Comparison of ENCODE assay signal across 22 cellular contexts in genomic region chr11:5317301-5317700, GRCh38. TPM values are rescaled to one million over a fixed set of nuclear protein-coding genes. Genes with fewer than 3 reads are reported as not detected.
DNase-seq lines count a peak whose midpoint lies in the region; ATAC-seq, FAIRE-seq and TF ChIP-seq lines count a peak whose summit lies in the region.
"Had no signal": no experiment of that assay in that cellular context is flagged by ENCODE, and none has a peak within 500 bp of the region (broad histone marks: within the 10 kb centered on the region; RNA-seq: fewer than 3 reads in every experiment).

No MANE protein-coding gene starts in this region.

- peaks cover 5 to 7% of the 10 kb centered on the region in 2 donors for H3K9me3 Mint-ChIP-seq in stimulated activated naive B cell treated with anti-CD40 and anti-IgM and Interleukin-4, amounts not matched to agents 10 μg/mL and 1 μg/mL and 100 μg/mL, for 72 hours

- no peaks in the 10 kb centered on the region for H3K27me3 Mint-ChIP-seq in stimulated activated naive B cell treated with anti-CD40 and anti-IgM and Interleukin-4, amounts not matched to agents 10 μg/mL and 1 μg/mL and 100 μg/mL, for 72 hours
- H3K27me3 Mint-ChIP-seq: CD4-positive, CD25-positive, alpha-beta regulatory T cell; T-helper 17 cell had no signal

- WGBS in neuronal stem cell (ENCODE audit: extremely low coverage in 2 of 2, insufficient read length in 2 of 2, insufficient replicate concordance in 1 of 2), 2 donors, result no CpG with 5 or more reads among the region's 5 CpGs

- H4K8ac ChIP-seq in neuronal stem cell (ENCODE audit: low read depth, low read length), result no peak overlapping the region

- no peak overlapping the region for H2BK120ac ChIP-seq in neuronal stem cell (ENCODE audit: low read depth, low read length)

- DNase-seq in BJ (ENCODE audit: low read depth), result no peak
- no peak for DNase-seq in H54 (ENCODE audit: insufficient read length, low spot score)
- DNase-seq in NCI-H526 treated with DMSO at 0.1 percent for 48 hours (lab: John Stamatoyannopoulos, UW), result peak; percentile 7
- peak; percentile 11 for DNase-seq in choroid plexus epithelial cell (ENCODE audit: low read depth)
- DNase-seq in stimulated activated naive B cell treated with anti-CD40 and anti-IgM and Interleukin-4, amounts not matched to agents 10 μg/mL and 1 μg/mL and 100 μg/mL, for 72 hours, result no peak
- no peak for DNase-seq in hepatic stellate cell (ENCODE audit: low spot score)
- no peak for DNase-seq in neuronal stem cell (ENCODE audit: low spot score)
- DNase-seq: Caco-2; CD4-positive, CD25-positive, alpha-beta regulatory T cell; GF-D8; Karpas-422; MM.1S; NCI-H1092; NCI-H1436 treated with DMSO at 0.1 percent for 48 hours; NCI-H2029; NCI-H446; NCI-H774; PC-9; SIG-M5; T-helper 17 cell had no signal

- no peak overlapping the region for H3K9ac ChIP-seq in neuronal stem cell (ENCODE audit: low read depth, low read length, poor library complexity)

- no peak overlapping the region for H3K4ac ChIP-seq in neuronal stem cell (ENCODE audit: low read length)

- no peak overlapping the region for H2BK12ac ChIP-seq in neuronal stem cell (ENCODE audit: low read length)

- peak; percentile 75 for FAIRE-seq in H54 (lab: Jason Lieb, UNC)
- FAIRE-seq: H1 had no signal

- H4K91ac ChIP-seq in neuronal stem cell (ENCODE audit: low read depth, low read length, poor library complexity), result no peak overlapping the region

- H3K18ac ChIP-seq in neuronal stem cell (ENCODE audit: low read length), result no peak overlapping the region

- no peak overlapping the region for H3K4me2 ChIP-seq in neuronal stem cell (ENCODE audit: insufficient read depth, low read length, poor library complexity, severe bottlenecking)
- H3K4me2 ChIP-seq: PC-9 had no signal

- no peak overlapping the region for H3K23ac ChIP-seq in neuronal stem cell (ENCODE audit: low read depth, low read length, poor library complexity)

- H3K36me3 Mint-ChIP-seq in stimulated activated naive B cell treated with anti-CD40 and anti-IgM and Interleukin-4, amounts not matched to agents 10 μg/mL and 1 μg/mL and 100 μg/mL, for 72 hours, result no peaks in the 10 kb centered on the region
- H3K36me3 Mint-ChIP-seq: CD4-positive, CD25-positive, alpha-beta regulatory T cell had no signal

- no peak overlapping the region for H3K27ac Mint-ChIP-seq in stimulated activated naive B cell treated with anti-CD40 and anti-IgM and Interleukin-4, amounts not matched to agents 10 μg/mL and 1 μg/mL and 100 μg/mL, for 72 hours
- H3K27ac Mint-ChIP-seq: CD4-positive, CD25-positive, alpha-beta regulatory T cell; T-helper 17 cell had no signal

- no peak overlapping the region for H2AK5ac ChIP-seq in neuronal stem cell (ENCODE audit: low read depth, low read length)

- H3K36me3 ChIP-seq in BJ (ENCODE audit: control insufficient read depth, insufficient read depth, low read length), result no peaks in the 10 kb centered on the region
- no peaks in the 10 kb centered on the region for H3K36me3 ChIP-seq in neuronal stem cell (replicated peaks in 1 of 2; ENCODE audit: control insufficient read depth in 2 of 2, insufficient read depth in 2 of 2, low read length in 2 of 2)

- H3K4me3 ChIP-seq in BJ (ENCODE audit: low read depth, low read length), result no peak overlapping the region
- H3K4me3 ChIP-seq in choroid plexus epithelial cell (ENCODE audit: low read depth, low read length), result no peak overlapping the region
- no peak overlapping the region for H3K4me3 ChIP-seq in neuronal stem cell (ENCODE audit: low read length in 2 of 2)
- H3K4me3 ChIP-seq: PC-9 had no signal

- H2BK5ac ChIP-seq in neuronal stem cell (ENCODE audit: low read length), result no peak overlapping the region

- CTCF ChIA-PET in BJ (lab: Yijun Ruan, JAX), result interaction anchor here (1.3 kb wide), 1 partner anchor 19 kb away, joined by 4 read pairs; no protein-coding TSS in a partner anchor

- ATAC-seq in stimulated activated naive B cell treated with anti-CD40 and anti-IgM and Interleukin-4, amounts not matched to agents 10 μg/mL and 1 μg/mL and 100 μg/mL, for 72 hours (replicated peaks), result no peak
- ATAC-seq: T-helper 17 cell had no signal

- no peaks in the 10 kb centered on the region for H3K4me1 Mint-ChIP-seq in stimulated activated naive B cell treated with anti-CD40 and anti-IgM and Interleukin-4, amounts not matched to agents 10 μg/mL and 1 μg/mL and 100 μg/mL, for 72 hours
- H3K4me1 Mint-ChIP-seq: T-helper 17 cell had no signal

- H3K79me1 ChIP-seq in neuronal stem cell (ENCODE audit: low read depth, low read length), result no peaks in the 10 kb centered on the region

- H3K9me3 ChIP-seq in neuronal stem cell (replicated peaks in 1 of 2; ENCODE audit: control insufficient read depth in 2 of 2, insufficient read depth in 1 of 2, low read depth in 1 of 2, low read length in 2 of 2), result no peaks in the 10 kb centered on the region

- no peak overlapping the region for H3K4me3 Mint-ChIP-seq in stimulated activated naive B cell treated with anti-CD40 and anti-IgM and Interleukin-4, amounts not matched to agents 10 μg/mL and 1 μg/mL and 100 μg/mL, for 72 hours
- H3K4me3 Mint-ChIP-seq: CD4-positive, CD25-positive, alpha-beta regulatory T cell; T-helper 17 cell had no signal

- H3K4me1 ChIP-seq in neuronal stem cell (ENCODE audit: control insufficient read depth in 2 of 2, insufficient read depth in 1 of 2, low read depth in 1 of 2, low read length in 2 of 2), result no peaks in the 10 kb centered on the region
- H3K4me1 ChIP-seq: Caco-2 had no signal

- TF ChIP-seq CTCF in BJ (IDR thresholded peaks at IDR 0.05; ENCODE audit: insufficient read depth, low read depth, low read length), result 0 out of 2 replicates have a peak, but pooled peaks have one; percentile 5
- TF ChIP-seq CTCF in choroid plexus epithelial cell (conservative IDR thresholded peaks at IDR 0.05; ENCODE audit: low read depth, low read length), result no peak

- POLR2A ChIA-PET in BJ (lab: Charles Lee), result no interaction called here

- H3K14ac ChIP-seq in neuronal stem cell (ENCODE audit: low read length), result no peak overlapping the region

- H2AFZ ChIP-seq in neuronal stem cell (ENCODE audit: low read length), result no peak overlapping the region
- H2AFZ ChIP-seq: PC-9 had no signal

- no peak overlapping the region for H3K27ac ChIP-seq in neuronal stem cell (replicated peaks; ENCODE audit: low read length)
- H3K27ac ChIP-seq: PC-9, RWPE1 had no signal

- TF ChIP-seq POLR2A in H54 (IDR thresholded peaks at IDR 0.05; ENCODE audit: low read depth, low read length), result no peak

- no peaks in the 10 kb centered on the region for H3K27me3 ChIP-seq in BJ (ENCODE audit: control insufficient read depth, insufficient read depth, low read length)
- no peaks in the 10 kb centered on the region for H3K27me3 ChIP-seq in neuronal stem cell (ENCODE audit: control insufficient read depth in 3 of 3, insufficient read depth in 3 of 3, low read depth in 1 of 3, low read length in 3 of 3)

- no peak overlapping the region for H2BK15ac ChIP-seq in neuronal stem cell (ENCODE audit: low read length)

RNA-seq across cellular contexts. Expression of gene OR51B2, which starts 6.8 kb away (rescaled TPM):
- polyA plus RNA-seq in BJ (2011; rRNA removed), result not detected in 2 replicates
- polyA minus RNA-seq in BJ (2011; rRNA and poly(A)+ RNA removed), result not detected in 2 replicates
- polyA plus RNA-seq in neuronal stem cell (2013, experiment 1 of 2), result not detected
- not detected for polyA plus RNA-seq in neuronal stem cell (2013, experiment 2 of 2)
- polyA plus RNA-seq: CD4-positive, CD25-positive, alpha-beta regulatory T cell; H1 had no signal

RNA-seq across cellular contexts. Expression of gene OR51B4, which starts 15.6 kb away (rescaled TPM):
- polyA plus RNA-seq in BJ (2011; rRNA removed), result not detected in 2 replicates
- 0.26 TPM in 1 of 2 replicates, not detected in the other for polyA minus RNA-seq in BJ (2011; rRNA and poly(A)+ RNA removed)
- not detected for polyA plus RNA-seq in neuronal stem cell (2013, experiment 1 of 2)
- polyA plus RNA-seq in neuronal stem cell (2013, experiment 2 of 2), result not detected
- polyA plus RNA-seq: CD4-positive, CD25-positive, alpha-beta regulatory T cell; H1 had no signal

RNA-seq across cellular contexts. Expression of gene OR51B5, which starts 26.0 kb away (rescaled TPM):
- polyA plus RNA-seq in BJ (2011; rRNA removed), result 0.05 TPM in 1 of 2 replicates, not detected in the other
- polyA minus RNA-seq in BJ (2011; rRNA and poly(A)+ RNA removed), result 0.38 TPM in 1 of 2 replicates, not detected in the other
- 0.06 TPM for polyA plus RNA-seq in neuronal stem cell (2013, experiment 1 of 2)
- not detected for polyA plus RNA-seq in neuronal stem cell (2013, experiment 2 of 2)
- polyA plus RNA-seq: H1 had no signal

RNA-seq across cellular contexts. Expression of gene OR51B6, which starts 34.0 kb away (rescaled TPM):
- polyA plus RNA-seq in BJ (2011; rRNA removed), result not detected in 2 replicates
- not detected in 2 replicates for polyA minus RNA-seq in BJ (2011; rRNA and poly(A)+ RNA removed)
- polyA plus RNA-seq in neuronal stem cell (2013, experiment 1 of 2), result not detected
- not detected for polyA plus RNA-seq in neuronal stem cell (2013, experiment 2 of 2)
- polyA plus RNA-seq: CD4-positive, CD25-positive, alpha-beta regulatory T cell; H1 had no signal

RNA-seq across cellular contexts. Expression of gene HBE1, which starts 47.6 kb away (rescaled TPM):
- not detected in 2 replicates for polyA plus RNA-seq in BJ (2011; rRNA removed)
- 1.4 and 14.2 TPM in 2 replicates for polyA minus RNA-seq in BJ (2011; rRNA and poly(A)+ RNA removed)
- polyA plus RNA-seq in neuronal stem cell (2013, experiment 1 of 2), result 0.13 TPM
- 0.12 TPM for polyA plus RNA-seq in neuronal stem cell (2013, experiment 2 of 2)
- polyA plus RNA-seq: CD4-positive, CD25-positive, alpha-beta regulatory T cell had no signal

Comparison
In these comparisons a context has a peak if more than half of its experiments do, and no peak if none do; other contexts are left out.
1. DNase-seq: peak in NCI-H526 treated with DMSO at 0.1 percent for 48 hours (single experiment) and choroid plexus epithelial cell (single experiment); none in BJ (single experiment), H54 (single experiment), stimulated activated naive B cell treated with anti-CD40 and anti-IgM and Interleukin-4, amounts not matched to agents 10 μg/mL and 1 μg/mL and 100 μg/mL, for 72 hours (single experiment), hepatic stellate cell (single experiment) and neuronal stem cell (single experiment).